ENCODE assay signal across 1 cellular context in genomic region chr4:2042207-2042946, GRCh38.
TF ChIP-seq lines count a peak whose summit lies in the region.

No MANE protein-coding gene starts in this region.

TF ChIP-seq in HCT116, 20 proteins besides CTCF, POLR2A, EP300 and RAD21 (continued from another document):
- no peak for TF ChIP-seq EZH2 (IDR thresholded peaks at IDR 0.05)
